17 cellular contexts compared by ENCODE assay signal in genomic region chr4:33162122-33162521, GRCh38.
DNase-seq lines count a peak whose midpoint lies in the region; ATAC-seq and TF ChIP-seq lines count a peak whose summit lies in the region.
"Had no signal": no experiment of that assay in that cellular context is flagged by ENCODE, and none has a peak within 500 bp of the region (broad histone marks: within the 10 kb centered on the region; RNA-seq: fewer than 3 reads in every experiment).

No MANE protein-coding gene starts in this region.

- H3K18ac ChIP-seq in mesendoderm (ENCODE audit: low read length), result no peak overlapping the region

- H2AK5ac ChIP-seq in mesendoderm (ENCODE audit: low read length), result no peak overlapping the region

- H3K79me1 ChIP-seq in mesendoderm (ENCODE audit: low read length), result no peaks in the 10 kb centered on the region

- no peak overlapping the region for H3K4ac ChIP-seq in mesendoderm (ENCODE audit: low read depth, low read length)

- H3K4me1 ChIP-seq in mesendoderm (ENCODE audit: control insufficient read depth, low read depth, low read length) (no peaks in the 10 kb centered on the region), SJCRH30 (no peaks in the 10 kb centered on the region)
- H3K4me1 ChIP-seq: BLaER1 had no signal

- no peak overlapping the region for H3K27ac ChIP-seq in mesendoderm (ENCODE audit: low read depth, low read length)
- no peak overlapping the region for H3K27ac ChIP-seq in SJCRH30
- H3K27ac ChIP-seq: BLaER1 had no signal

- H3K23ac ChIP-seq in mesendoderm (ENCODE audit: low read length), result no peak overlapping the region

- no peaks in the 10 kb centered on the region for H3K79me2 ChIP-seq in mesendoderm (ENCODE audit: control insufficient read depth, insufficient read depth, low read length)

- no peak overlapping the region for H2BK5ac ChIP-seq in mesendoderm (ENCODE audit: low read length)

- H3K4me3 ChIP-seq in choroid plexus epithelial cell (ENCODE audit: low read depth, low read length) (no peak overlapping the region), mesendoderm (ENCODE audit: low read length) (no peak overlapping the region), SJCRH30 (no peak overlapping the region)
- H3K4me3 ChIP-seq: BLaER1 had no signal

- H3K36me3 ChIP-seq in mesendoderm (ENCODE audit: control insufficient read depth, insufficient read depth, low read length), result no peaks in the 10 kb centered on the region
- no peaks in the 10 kb centered on the region for H3K36me3 ChIP-seq in SJCRH30
- H3K36me3 ChIP-seq: BLaER1 had no signal

- no peak overlapping the region for H3K9ac ChIP-seq in mesendoderm (ENCODE audit: low read length)
- H3K9ac ChIP-seq: BLaER1 had no signal

- no peak overlapping the region for H2BK15ac ChIP-seq in mesendoderm (replicated peaks; ENCODE audit: low read depth)

- DNase-seq in NCI-H226 (peak; percentile 20), choroid plexus epithelial cell (ENCODE audit: low read depth) (peak; percentile 37), mesendoderm (peak; percentile 6), NCI-H510A treated with DMSO at 0.1 percent for 48 hours (lab: John Stamatoyannopoulos, UW) (no peak), SJCRH30 (no peak)
- no peak for DNase-seq in activated CD8-positive, alpha-beta memory T cell treated with anti-CD3 and anti-CD28 coated beads for 24 hours
- DNase-seq: ACHN; CD4-positive, alpha-beta memory T cell; DMS153; DMS79; GDM1; GOT3; H7; HFFc6 had no signal

- TF ChIP-seq CTCF in choroid plexus epithelial cell (conservative IDR thresholded peaks at IDR 0.05; ENCODE audit: low read depth, low read length), result no peak

- no peaks in the 10 kb centered on the region for H3K27me3 ChIP-seq in mesendoderm (ENCODE audit: insufficient read depth, low read length, poor library complexity)
- no peaks in the 10 kb centered on the region for H3K27me3 ChIP-seq in SJCRH30
- H3K27me3 ChIP-seq: BLaER1 had no signal

- no peak overlapping the region for H4K8ac ChIP-seq in mesendoderm (ENCODE audit: low read depth, low read length)

- no peak overlapping the region for H4K5ac ChIP-seq in mesendoderm (ENCODE audit: low read length)

- H3K4me2 ChIP-seq in mesendoderm (ENCODE audit: low read length), result no peak overlapping the region
- H3K4me2 ChIP-seq: BLaER1 had no signal

- no peak overlapping the region for H2BK120ac ChIP-seq in mesendoderm (ENCODE audit: low read depth, low read length)

- H3K9me3 ChIP-seq in SJCRH30 (replicated peaks), result no peaks in the 10 kb centered on the region
- H3K9me3 ChIP-seq: BLaER1 had no signal

- H3K56ac ChIP-seq in mesendoderm (ENCODE audit: low read length), result no peak overlapping the region

- ATAC-seq in HG03439 (IDR thresholded peaks at IDR 0.05; ENCODE audit: unreplicated experiment), result no peak
- ATAC-seq: HCT116 had no signal

Comparison
In these comparisons a context has a peak if more than half of its experiments do, and no peak if none do; other contexts are left out.
1. DNase-seq: peak in NCI-H226 (single experiment), choroid plexus epithelial cell (single experiment) and mesendoderm (single experiment); none in NCI-H510A treated with DMSO at 0.1 percent for 48 hours (single experiment), SJCRH30 (0 of 2) and activated CD8-positive, alpha-beta memory T cell treated with anti-CD3 and anti-CD28 coated beads for 24 hours (single experiment).